Comparison of ENCODE assay signal across 39 cellular contexts in the genomic region with DNA sequence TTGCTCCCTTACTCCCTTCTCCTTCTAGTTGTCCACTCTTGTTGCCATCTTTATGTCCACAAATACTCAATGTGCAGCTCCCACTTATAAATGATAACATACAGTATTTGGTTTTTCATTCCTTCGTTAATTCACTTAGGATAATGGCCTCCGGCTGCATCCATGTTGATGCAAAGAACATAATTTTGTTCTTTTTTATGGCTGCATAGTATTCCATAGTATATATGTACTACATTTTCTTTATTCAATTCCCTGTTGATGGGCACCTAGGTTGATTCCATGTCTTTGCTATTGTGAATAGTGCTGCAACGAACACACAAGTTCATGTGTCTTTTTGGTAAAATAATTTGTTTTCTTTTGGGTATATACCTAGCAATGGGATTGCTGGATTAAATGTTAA. TPM values are rescaled to one million over a fixed set of nuclear protein-coding genes. Genes with fewer than 3 reads are reported as not detected.
"Had no signal": no experiment of that assay in that cellular context is flagged by ENCODE, and none has a peak within 500 bp of the region (broad histone marks: within the 10 kb centered on the region; RNA-seq: fewer than 3 reads in every experiment).

No MANE protein-coding gene starts in this region.

- FAIRE-seq: astrocyte, bronchial epithelial cell, colon had no signal

- H3K4me3 Mint-ChIP-seq: activated naive CD4-positive, alpha-beta T cell treated with anti-CD3 and anti-CD28 coated beads for 36 hours; activated naive CD4-positive, alpha-beta T cell treated with anti-CD3 and anti-CD28 coated beads, Interleukin-2, amount 10 ng/mL, durations not matched to agents 7 days and 5 days; activated naive CD4-positive, alpha-beta T cell treated with anti-CD3 and anti-CD28 coated beads, Interleukin-2, amount 50 U/mL, for 24 hours; activated naive CD8-positive, alpha-beta T cell; activated naive CD8-positive, alpha-beta T cell treated with anti-CD3 and anti-CD28 coated beads for 36 hours; activated naive CD8-positive, alpha-beta T cell treated with anti-CD3 and anti-CD28 coated beads, Interleukin-2, amount 10 ng/mL, durations not matched to agents 7 days and 5 days; activated naive CD8-positive, alpha-beta T cell treated with anti-CD3 and anti-CD28 coated beads, Interleukin-2, amount 50 U/mL, for 24 hours; activated T-cell treated with anti-CD3 and anti-CD28 coated beads, Interleukin-2, amount 50 U/mL, for 24 hours; activated T-cell treated with anti-CD3 and anti-CD28 coated beads, Interleukin-2, amount 50 U/mL, for 4 hours; activated T-cell treated with anti-CD3 and anti-CD28 coated beads, Interleukin-2, amount 50 U/mL, for 72 hours; activated T-helper 1 cell treated with anti-CD3 and anti-CD28 coated beads, Interleukin-12 subunit alpha, Interleukin-12 subunit beta, Interleukin-2, Interleukin-4 antibody, amounts not matched to agents 30 ng/mL and 10 ng/mL and 1 ng/mL, durations not matched to agents 14 hours and 24 hours and 36 hours; activated T-helper 17 cell treated with anti-CD3 and anti-CD28 coated beads, Interleukin-2, amount 50 U/mL, for 72 hours; brain; central memory CD8-positive, alpha-beta T cell had no signal

- H3K4me3 ChIP-seq: adrenal gland, ascending aorta, body of pancreas, breast epithelium, cardiac muscle cell had no signal

- H3K27me3 Mint-ChIP-seq: activated naive CD8-positive, alpha-beta T cell had no signal

- ATAC-seq: activated naive CD4-positive, alpha-beta T cell treated with anti-CD3 and anti-CD28 coated beads, Interleukin-2, amount 50 U/mL, for 72 hours; activated naive CD8-positive, alpha-beta T cell treated with anti-CD3 and anti-CD28 coated beads, Interleukin-2, amount 50 U/mL, for 24 hours; activated T-cell treated with anti-CD3 and anti-CD28 coated beads, Interleukin-2, amount 50 U/mL, for 4 hours; activated T-cell treated with anti-CD3 and anti-CD28 coated beads, Interleukin-2, amount 50 U/mL, for 72 hours; activated T-helper 17 cell treated with anti-CD3 and anti-CD28 coated beads, Interleukin-2, amount 50 U/mL, for 72 hours; body of pancreas had no signal

- H3K36me3 Mint-ChIP-seq: activated naive CD4-positive, alpha-beta T cell treated with anti-CD3 and anti-CD28 coated beads, Interleukin-2, amount 10 ng/mL, durations not matched to agents 7 days and 5 days; activated naive CD4-positive, alpha-beta T cell treated with anti-CD3 and anti-CD28 coated beads, Interleukin-2, amount 50 U/mL, for 72 hours; activated naive CD8-positive, alpha-beta T cell; activated naive CD8-positive, alpha-beta T cell treated with anti-CD3 and anti-CD28 coated beads for 36 hours; activated naive CD8-positive, alpha-beta T cell treated with anti-CD3 and anti-CD28 coated beads, Interleukin-2, amount 10 ng/mL, durations not matched to agents 7 days and 5 days had no signal

- H3K27me3 ChIP-seq: adrenal gland, ascending aorta, body of pancreas, brain microvascular endothelial cell, breast epithelium, cardiac muscle cell had no signal

- H3K27ac Mint-ChIP-seq: activated naive CD4-positive, alpha-beta T cell treated with anti-CD3 and anti-CD28 coated beads for 36 hours; activated naive CD4-positive, alpha-beta T cell treated with anti-CD3 and anti-CD28 coated beads, Interleukin-2, amount 10 ng/mL, durations not matched to agents 7 days and 5 days; activated naive CD4-positive, alpha-beta T cell treated with anti-CD3 and anti-CD28 coated beads, Interleukin-2, amount 50 U/mL, for 24 hours; activated naive CD4-positive, alpha-beta T cell treated with anti-CD3 and anti-CD28 coated beads, Interleukin-2, amount 50 U/mL, for 72 hours; activated naive CD8-positive, alpha-beta T cell; activated naive CD8-positive, alpha-beta T cell treated with anti-CD3 and anti-CD28 coated beads for 36 hours; activated naive CD8-positive, alpha-beta T cell treated with anti-CD3 and anti-CD28 coated beads, Interleukin-2, amount 10 ng/mL, durations not matched to agents 7 days and 5 days; activated naive CD8-positive, alpha-beta T cell treated with anti-CD3 and anti-CD28 coated beads, Interleukin-2, amount 50 U/mL, for 24 hours; activated T-cell treated with anti-CD3 and anti-CD28 coated beads, Interleukin-2, amount 50 U/mL, for 24 hours; activated T-cell treated with anti-CD3 and anti-CD28 coated beads, Interleukin-2, amount 50 U/mL, for 72 hours; activated T-helper 1 cell treated with anti-CD3 and anti-CD28 coated beads, Interleukin-12 subunit alpha, Interleukin-12 subunit beta, Interleukin-2, Interleukin-4 antibody, amounts not matched to agents 30 ng/mL and 10 ng/mL and 1 ng/mL, durations not matched to agents 14 hours and 24 hours and 36 hours; activated T-helper 17 cell treated with anti-CD3 and anti-CD28 coated beads, Interleukin-2, amount 50 U/mL, for 72 hours; activated T-helper 2 cell treated with anti-CD3 and anti-CD28 coated beads, Interferon-gamma antibody, Interleukin-2, Interleukin-4, amounts not matched to agents 10 μg/mL and 5 μg/mL and 100 μg/mL, durations not matched to agents 14 hours and 24 hours and 36 hours; brain had no signal

- H3K9me3 ChIP-seq: adrenal gland, ascending aorta, body of pancreas, breast epithelium had no signal

- H3K9me3 Mint-ChIP-seq: activated naive CD4-positive, alpha-beta T cell treated with anti-CD3 and anti-CD28 coated beads for 36 hours; activated naive CD4-positive, alpha-beta T cell treated with anti-CD3 and anti-CD28 coated beads, Interleukin-2, amount 10 ng/mL, durations not matched to agents 7 days and 5 days; activated naive CD4-positive, alpha-beta T cell treated with anti-CD3 and anti-CD28 coated beads, Interleukin-2, amount 50 U/mL, for 24 hours; activated naive CD4-positive, alpha-beta T cell treated with anti-CD3 and anti-CD28 coated beads, Interleukin-2, amount 50 U/mL, for 72 hours; activated naive CD8-positive, alpha-beta T cell treated with anti-CD3 and anti-CD28 coated beads, Interleukin-2, amount 10 ng/mL, durations not matched to agents 7 days and 5 days; activated naive CD8-positive, alpha-beta T cell treated with anti-CD3 and anti-CD28 coated beads, Interleukin-2, amount 50 U/mL, for 24 hours; activated T-cell treated with anti-CD3 and anti-CD28 coated beads, Interleukin-2, amount 50 U/mL, for 4 hours; activated T-cell treated with anti-CD3 and anti-CD28 coated beads, Interleukin-2, amount 50 U/mL, for 72 hours; activated T-helper 1 cell treated with anti-CD3 and anti-CD28 coated beads, Interleukin-12 subunit alpha, Interleukin-12 subunit beta, Interleukin-2, Interleukin-4 antibody, amounts not matched to agents 30 ng/mL and 10 ng/mL and 1 ng/mL, durations not matched to agents 14 hours and 24 hours and 36 hours; activated T-helper 17 cell treated with anti-CD3 and anti-CD28 coated beads, Interleukin-2, amount 50 U/mL, for 72 hours; activated T-helper 2 cell treated with anti-CD3 and anti-CD28 coated beads, Interferon-gamma antibody, Interleukin-2, Interleukin-4, amounts not matched to agents 10 μg/mL and 5 μg/mL and 100 μg/mL, durations not matched to agents 14 hours and 24 hours and 36 hours; central memory CD8-positive, alpha-beta T cell had no signal

- H3K4me1 ChIP-seq: adrenal gland, ascending aorta, body of pancreas, breast epithelium had no signal

- H3K27ac ChIP-seq: adrenal gland, ascending aorta, body of pancreas, brain microvascular endothelial cell, breast epithelium, cardiac muscle cell had no signal

- H3K4me1 Mint-ChIP-seq: activated naive CD4-positive, alpha-beta T cell treated with anti-CD3 and anti-CD28 coated beads, Interleukin-2, amount 10 ng/mL, durations not matched to agents 7 days and 5 days; activated naive CD4-positive, alpha-beta T cell treated with anti-CD3 and anti-CD28 coated beads, Interleukin-2, amount 50 U/mL, for 24 hours; activated naive CD8-positive, alpha-beta T cell treated with anti-CD3 and anti-CD28 coated beads for 36 hours; activated naive CD8-positive, alpha-beta T cell treated with anti-CD3 and anti-CD28 coated beads, Interleukin-2, amount 10 ng/mL, durations not matched to agents 7 days and 5 days; activated naive CD8-positive, alpha-beta T cell treated with anti-CD3 and anti-CD28 coated beads, Interleukin-2, amount 50 U/mL, for 24 hours; activated T-helper 17 cell treated with anti-CD3 and anti-CD28 coated beads, Interleukin-2, amount 50 U/mL, for 72 hours; brain; central memory CD8-positive, alpha-beta T cell had no signal

- DNase-seq: activated effector memory CD4-positive, alpha-beta T cell treated with anti-CD3 and anti-CD28 coated beads, Interleukin-2, amount 50 U/mL, for 16 hours; activated effector memory CD4-positive, alpha-beta T cell treated with Interleukin-2 at 50 U/mL for 16 hours; activated gamma-delta T cell; activated gamma-delta T cell treated with Interleukin-2 at 50 U/mL for 16 hours; activated naive CD4-positive, alpha-beta T cell; activated naive CD4-positive, alpha-beta T cell treated with anti-CD3 and anti-CD28 coated beads for 36 hours; activated naive CD4-positive, alpha-beta T cell treated with anti-CD3 and anti-CD28 coated beads, Interleukin-2, amount 10 ng/mL, durations not matched to agents 7 days and 5 days; activated naive CD4-positive, alpha-beta T cell treated with anti-CD3 and anti-CD28 coated beads, Interleukin-2, amount 50 U/mL, for 16 hours; activated naive CD8-positive, alpha-beta T cell treated with anti-CD3 and anti-CD28 coated beads for 36 hours; activated naive CD8-positive, alpha-beta T cell treated with anti-CD3 and anti-CD28 coated beads, Interleukin-2, amount 10 ng/mL, durations not matched to agents 7 days and 5 days; activated naive CD8-positive, alpha-beta T cell treated with anti-CD3 and anti-CD28 coated beads, Interleukin-2, amount 50 U/mL, for 24 hours; activated T-cell treated with anti-CD3 and anti-CD28 coated beads, Interleukin-2, amount 50 U/mL, for 24 hours; activated T-cell treated with anti-CD3 and anti-CD28 coated beads, Interleukin-2, amount 50 U/mL, for 4 hours; activated T-cell treated with anti-CD3 and anti-CD28 coated beads, Interleukin-2, amount 50 U/mL, for 48 hours; activated T-cell treated with anti-CD3 and anti-CD28 coated beads, Interleukin-2, amount 50 U/mL, for 72 hours; adrenal gland; amniotic stem cell; amygdala; anterior cingulate cortex; aorta; body of pancreas; brain microvascular endothelial cell; caudate nucleus; central memory CD4-positive, alpha-beta T cell; cerebellar nuclear complex had no signal

- H3K36me3 ChIP-seq: adrenal gland, ascending aorta, brain microvascular endothelial cell, breast epithelium, cardiac muscle cell had no signal

RNA-seq across cellular contexts. Expression of gene P3H2, which starts 21.3 kb away (rescaled TPM):
- total RNA-seq: activated naive CD4-positive, alpha-beta T cell treated with anti-CD3 and anti-CD28 coated beads for 36 hours; activated naive CD4-positive, alpha-beta T cell treated with anti-CD3 and anti-CD28 coated beads, Interleukin-2, amount 50 U/mL, for 72 hours; activated naive CD8-positive, alpha-beta T cell treated with anti-CD3 and anti-CD28 coated beads for 36 hours; activated naive CD8-positive, alpha-beta T cell treated with anti-CD3 and anti-CD28 coated beads, Interleukin-2, amount 10 ng/mL, durations not matched to agents 7 days and 5 days; activated T-cell treated with anti-CD3 and anti-CD28 coated beads, Interleukin-2, amount 50 U/mL, for 72 hours; activated T-helper 1 cell treated with anti-CD3 and anti-CD28 coated beads, Interleukin-12 subunit alpha, Interleukin-12 subunit beta, Interleukin-2, Interleukin-4 antibody, amounts not matched to agents 30 ng/mL and 10 ng/mL and 1 ng/mL, durations not matched to agents 14 hours and 24 hours and 36 hours; activated T-helper 17 cell treated with anti-CD3 and anti-CD28 coated beads, Interleukin-2, amount 50 U/mL, for 72 hours; activated T-helper 2 cell treated with anti-CD3 and anti-CD28 coated beads, Interferon-gamma antibody, Interleukin-2, Interleukin-4, amounts not matched to agents 10 μg/mL and 5 μg/mL and 100 μg/mL, durations not matched to agents 14 hours and 24 hours and 36 hours had no signal
